1 cellular context compared by ENCODE assay signal in the genomic region with DNA sequence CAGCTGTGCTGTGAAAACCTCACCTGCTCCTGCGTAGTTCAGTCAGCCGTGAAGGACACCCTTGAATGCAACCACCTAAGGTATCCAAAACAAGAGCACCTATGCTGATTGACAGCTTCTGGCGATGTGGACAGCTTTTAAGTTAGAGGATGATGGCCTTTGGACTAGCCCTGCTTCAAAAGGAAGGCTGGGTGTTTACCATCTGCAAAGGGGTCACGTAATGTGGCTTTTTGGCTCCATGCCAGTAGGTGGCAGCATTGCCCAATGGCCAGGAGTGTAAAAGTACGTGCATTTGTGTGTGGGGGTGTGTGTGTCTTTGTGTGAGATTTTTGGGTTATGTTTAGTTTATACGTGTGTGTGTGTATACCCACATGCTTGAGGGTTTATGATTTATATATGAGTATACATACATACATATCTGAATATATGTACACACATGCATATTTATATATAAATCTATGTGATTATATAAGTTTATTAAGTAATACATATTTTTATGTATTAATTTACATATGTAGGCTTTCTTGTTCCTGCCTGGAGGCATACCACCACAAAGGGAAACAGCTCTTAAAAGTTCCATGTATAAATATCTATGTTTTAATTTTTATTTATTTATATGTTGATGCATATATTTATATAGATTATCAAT.
A peak's percentile ranks its signal among the peaks of the same experiment; 100 is the strongest.
TF ChIP-seq lines count a peak whose summit lies in the region.

No MANE protein-coding gene starts in this region.

TF ChIP-seq in HepG2, 621 proteins besides CTCF, POLR2A, EP300 and RAD21 (continued from another document and continues in another):
- TF ChIP-seq, protein P1, sequence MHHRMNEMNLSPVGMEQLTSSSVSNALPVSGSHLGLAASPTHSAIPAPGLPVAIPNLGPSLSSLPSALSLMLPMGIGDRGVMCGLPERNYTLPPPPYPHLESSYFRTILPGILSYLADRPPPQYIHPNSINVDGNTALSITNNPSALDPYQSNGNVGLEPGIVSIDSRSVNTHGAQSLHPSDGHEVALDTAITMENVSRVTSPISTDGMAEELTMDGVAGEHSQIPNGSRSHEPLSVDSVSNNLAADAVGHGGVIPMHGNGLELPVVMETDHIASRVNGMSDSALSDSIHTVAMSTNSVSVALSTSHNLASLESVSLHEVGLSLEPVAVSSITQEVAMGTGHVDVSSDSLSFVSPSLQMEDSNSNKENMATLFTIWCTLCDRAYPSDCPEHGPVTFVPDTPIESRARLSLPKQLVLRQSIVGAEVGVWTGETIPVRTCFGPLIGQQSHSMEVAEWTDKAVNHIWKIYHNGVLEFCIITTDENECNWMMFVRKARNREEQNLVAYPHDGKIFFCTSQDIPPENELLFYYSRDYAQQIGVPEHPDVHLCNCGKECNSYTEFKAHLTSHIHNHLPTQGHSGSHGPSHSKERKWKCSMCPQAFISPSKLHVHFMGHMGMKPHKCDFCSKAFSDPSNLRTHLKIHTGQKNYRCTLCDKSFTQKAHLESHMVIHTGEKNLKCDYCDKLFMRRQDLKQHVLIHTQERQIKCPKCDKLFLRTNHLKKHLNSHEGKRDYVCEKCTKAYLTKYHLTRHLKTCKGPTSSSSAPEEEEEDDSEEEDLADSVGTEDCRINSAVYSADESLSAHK (CRISPR knock-in tag; IDR thresholded peaks at IDR 0.05; ENCODE audit: borderline replicate concordance) = no peak
- TF ChIP-seq HOXA9 (CRISPR knock-in tag; IDR thresholded peaks at IDR 0.05; ENCODE audit: borderline replicate concordance) (no peak), ZNF317 (CRISPR knock-in tag; IDR thresholded peaks at IDR 0.05) (no peak), SMAD3 (CRISPR knock-in tag; IDR thresholded peaks at IDR 0.05) (no peak), ZZZ3 (CRISPR knock-in tag; IDR thresholded peaks at IDR 0.05; ENCODE audit: borderline replicate concordance) (no peak), ZNF724P (CRISPR knock-in tag; IDR thresholded peaks at IDR 0.05; ENCODE audit: borderline replicate concordance) (no peak), GTF2F1 (IDR thresholded peaks at IDR 0.05; ENCODE audit: low read length) (no peak; the same call in 1 of the 2 replicates), SETDB1 (CRISPR knock-in tag; IDR thresholded peaks at IDR 0.05; ENCODE audit: borderline replicate concordance) (no peak), TAF1 (CRISPR knock-in tag; IDR thresholded peaks at IDR 0.05) (no peak), RCOR2 (CRISPR knock-in tag; IDR thresholded peaks at IDR 0.05) (0 out of 2 replicates have a peak, but pooled peaks have one; percentile 18), BHLHE40 (IDR thresholded peaks at IDR 0.05; ENCODE audit: low read length) (no peak), FIP1L1 (IDR thresholded peaks at IDR 0.05; ENCODE audit: borderline replicate concordance, insufficient read depth, low read depth, low read length) (no peak), CBX5 (CRISPR knock-in tag; IDR thresholded peaks at IDR 0.05; ENCODE audit: borderline replicate concordance) (no peak; the same call in 1 of the 2 replicates), ZSCAN9 (CRISPR knock-in tag; IDR thresholded peaks at IDR 0.05; ENCODE audit: borderline replicate concordance) (no peak), FOXK2 (IDR thresholded peaks at IDR 0.05) (peak; percentile 87), ZFAT (CRISPR knock-in tag; conservative IDR thresholded peaks at IDR 0.05) (no peak), ZNF430 (CRISPR knock-in tag; IDR thresholded peaks at IDR 0.05) (no peak), ARHGAP35 (CRISPR knock-in tag; IDR thresholded peaks at IDR 0.05; ENCODE audit: borderline replicate concordance) (no peak), DR1 (CRISPR knock-in tag; IDR thresholded peaks at IDR 0.05) (no peak), NR2F6 (IDR thresholded peaks at IDR 0.05) (peak; percentile 69), NR2F6 (CRISPR knock-in tag; IDR thresholded peaks at IDR 0.05) (peak; percentile 91), ATRX (CRISPR knock-in tag; IDR thresholded peaks at IDR 0.05; ENCODE audit: borderline replicate concordance) (no peak), NR2C2 (CRISPR knock-in tag; IDR thresholded peaks at IDR 0.05; ENCODE audit: borderline replicate concordance) (no peak), FOXA1 (IDR thresholded peaks at IDR 0.05) (no peak), FOXA1 (CRISPR knock-in tag; IDR thresholded peaks at IDR 0.05) (peak; percentile 90), ZNF557 (CRISPR knock-in tag; IDR thresholded peaks at IDR 0.05) (no peak), ELF4 (CRISPR knock-in tag; IDR thresholded peaks at IDR 0.05; ENCODE audit: borderline replicate concordance) (no peak), ZNF264 (CRISPR knock-in tag; IDR thresholded peaks at IDR 0.05) (peak; percentile 79; the same call in 1 of the 2 replicates), NFE2L2 (IDR thresholded peaks at IDR 0.05; ENCODE audit: low read length) (no peak), ZNF235 (CRISPR knock-in tag; IDR thresholded peaks at IDR 0.05; ENCODE audit: borderline replicate concordance) (no peak), ZNF749 (CRISPR knock-in tag; IDR thresholded peaks at IDR 0.05; ENCODE audit: borderline replicate concordance) (no peak), ZNF703 (CRISPR knock-in tag; IDR thresholded peaks at IDR 0.05; ENCODE audit: borderline replicate concordance) (no peak), ZNF672 (CRISPR knock-in tag; IDR thresholded peaks at IDR 0.05) (no peak), MATR3 (CRISPR knock-in tag; IDR thresholded peaks at IDR 0.05) (no peak)
- TF ChIP-seq, protein P2, sequence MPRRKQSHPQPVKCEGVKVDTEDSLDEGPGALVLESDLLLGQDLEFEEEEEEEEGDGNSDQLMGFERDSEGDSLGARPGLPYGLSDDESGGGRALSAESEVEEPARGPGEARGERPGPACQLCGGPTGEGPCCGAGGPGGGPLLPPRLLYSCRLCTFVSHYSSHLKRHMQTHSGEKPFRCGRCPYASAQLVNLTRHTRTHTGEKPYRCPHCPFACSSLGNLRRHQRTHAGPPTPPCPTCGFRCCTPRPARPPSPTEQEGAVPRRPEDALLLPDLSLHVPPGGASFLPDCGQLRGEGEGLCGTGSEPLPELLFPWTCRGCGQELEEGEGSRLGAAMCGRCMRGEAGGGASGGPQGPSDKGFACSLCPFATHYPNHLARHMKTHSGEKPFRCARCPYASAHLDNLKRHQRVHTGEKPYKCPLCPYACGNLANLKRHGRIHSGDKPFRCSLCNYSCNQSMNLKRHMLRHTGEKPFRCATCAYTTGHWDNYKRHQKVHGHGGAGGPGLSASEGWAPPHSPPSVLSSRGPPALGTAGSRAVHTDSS (CRISPR knock-in tag; conservative IDR thresholded peaks at IDR 0.05) = no peak
- TF ChIP-seq, protein P3, sequence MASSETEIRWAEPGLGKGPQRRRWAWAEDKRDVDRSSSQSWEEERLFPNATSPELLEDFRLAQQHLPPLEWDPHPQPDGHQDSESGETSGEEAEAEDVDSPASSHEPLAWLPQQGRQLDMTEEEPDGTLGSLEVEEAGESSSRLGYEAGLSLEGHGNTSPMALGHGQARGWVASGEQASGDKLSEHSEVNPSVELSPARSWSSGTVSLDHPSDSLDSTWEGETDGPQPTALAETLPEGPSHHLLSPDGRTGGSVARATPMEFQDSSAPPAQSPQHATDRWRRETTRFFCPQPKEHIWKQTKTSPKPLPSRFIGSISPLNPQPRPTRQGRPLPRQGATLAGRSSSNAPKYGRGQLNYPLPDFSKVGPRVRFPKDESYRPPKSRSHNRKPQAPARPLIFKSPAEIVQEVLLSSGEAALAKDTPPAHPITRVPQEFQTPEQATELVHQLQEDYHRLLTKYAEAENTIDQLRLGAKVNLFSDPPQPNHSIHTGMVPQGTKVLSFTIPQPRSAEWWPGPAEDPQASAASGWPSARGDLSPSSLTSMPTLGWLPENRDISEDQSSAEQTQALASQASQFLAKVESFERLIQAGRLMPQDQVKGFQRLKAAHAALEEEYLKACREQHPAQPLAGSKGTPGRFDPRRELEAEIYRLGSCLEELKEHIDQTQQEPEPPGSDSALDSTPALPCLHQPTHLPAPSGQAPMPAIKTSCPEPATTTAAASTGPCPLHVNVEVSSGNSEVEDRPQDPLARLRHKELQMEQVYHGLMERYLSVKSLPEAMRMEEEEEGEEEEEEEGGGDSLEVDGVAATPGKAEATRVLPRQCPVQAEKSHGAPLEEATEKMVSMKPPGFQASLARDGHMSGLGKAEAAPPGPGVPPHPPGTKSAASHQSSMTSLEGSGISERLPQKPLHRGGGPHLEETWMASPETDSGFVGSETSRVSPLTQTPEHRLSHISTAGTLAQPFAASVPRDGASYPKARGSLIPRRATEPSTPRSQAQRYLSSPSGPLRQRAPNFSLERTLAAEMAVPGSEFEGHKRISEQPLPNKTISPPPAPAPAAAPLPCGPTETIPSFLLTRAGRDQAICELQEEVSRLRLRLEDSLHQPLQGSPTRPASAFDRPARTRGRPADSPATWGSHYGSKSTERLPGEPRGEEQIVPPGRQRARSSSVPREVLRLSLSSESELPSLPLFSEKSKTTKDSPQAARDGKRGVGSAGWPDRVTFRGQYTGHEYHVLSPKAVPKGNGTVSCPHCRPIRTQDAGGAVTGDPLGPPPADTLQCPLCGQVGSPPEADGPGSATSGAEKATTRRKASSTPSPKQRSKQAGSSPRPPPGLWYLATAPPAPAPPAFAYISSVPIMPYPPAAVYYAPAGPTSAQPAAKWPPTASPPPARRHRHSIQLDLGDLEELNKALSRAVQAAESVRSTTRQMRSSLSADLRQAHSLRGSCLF (CRISPR knock-in tag; IDR thresholded peaks at IDR 0.05; ENCODE audit: borderline replicate concordance) = no peak
- TF ChIP-seq, protein P4, sequence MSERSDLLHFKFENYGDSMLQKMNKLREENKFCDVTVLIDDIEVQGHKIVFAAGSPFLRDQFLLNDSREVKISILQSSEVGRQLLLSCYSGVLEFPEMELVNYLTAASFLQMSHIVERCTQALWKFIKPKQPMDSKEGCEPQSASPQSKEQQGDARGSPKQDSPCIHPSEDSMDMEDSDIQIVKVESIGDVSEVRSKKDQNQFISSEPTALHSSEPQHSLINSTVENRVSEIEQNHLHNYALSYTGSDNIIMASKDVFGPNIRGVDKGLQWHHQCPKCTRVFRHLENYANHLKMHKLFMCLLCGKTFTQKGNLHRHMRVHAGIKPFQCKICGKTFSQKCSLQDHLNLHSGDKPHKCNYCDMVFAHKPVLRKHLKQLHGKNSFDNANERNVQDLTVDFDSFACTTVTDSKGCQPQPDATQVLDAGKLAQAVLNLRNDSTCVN (CRISPR knock-in tag; IDR thresholded peaks at IDR 0.05; ENCODE audit: borderline replicate concordance) = no peak
- TF ChIP-seq, protein P5, sequence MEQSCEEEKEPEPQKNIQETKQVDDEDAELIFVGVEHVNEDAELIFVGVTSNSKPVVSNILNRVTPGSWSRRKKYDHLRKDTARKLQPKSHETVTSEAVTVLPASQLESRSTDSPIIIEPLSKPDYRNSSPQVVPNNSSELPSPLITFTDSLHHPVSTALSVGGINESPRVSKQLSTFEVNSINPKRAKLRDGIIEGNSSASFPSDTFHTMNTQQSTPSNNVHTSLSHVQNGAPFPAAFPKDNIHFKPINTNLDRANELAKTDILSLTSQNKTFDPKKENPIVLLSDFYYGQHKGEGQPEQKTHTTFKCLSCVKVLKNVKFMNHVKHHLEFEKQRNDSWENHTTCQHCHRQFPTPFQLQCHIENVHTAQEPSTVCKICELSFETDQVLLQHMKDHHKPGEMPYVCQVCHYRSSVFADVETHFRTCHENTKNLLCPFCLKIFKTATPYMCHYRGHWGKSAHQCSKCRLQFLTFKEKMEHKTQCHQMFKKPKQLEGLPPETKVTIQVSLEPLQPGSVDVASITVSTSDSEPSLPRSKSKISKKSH (CRISPR knock-in tag; IDR thresholded peaks at IDR 0.05; ENCODE audit: borderline replicate concordance) = no peak
- TF ChIP-seq, protein P6, sequence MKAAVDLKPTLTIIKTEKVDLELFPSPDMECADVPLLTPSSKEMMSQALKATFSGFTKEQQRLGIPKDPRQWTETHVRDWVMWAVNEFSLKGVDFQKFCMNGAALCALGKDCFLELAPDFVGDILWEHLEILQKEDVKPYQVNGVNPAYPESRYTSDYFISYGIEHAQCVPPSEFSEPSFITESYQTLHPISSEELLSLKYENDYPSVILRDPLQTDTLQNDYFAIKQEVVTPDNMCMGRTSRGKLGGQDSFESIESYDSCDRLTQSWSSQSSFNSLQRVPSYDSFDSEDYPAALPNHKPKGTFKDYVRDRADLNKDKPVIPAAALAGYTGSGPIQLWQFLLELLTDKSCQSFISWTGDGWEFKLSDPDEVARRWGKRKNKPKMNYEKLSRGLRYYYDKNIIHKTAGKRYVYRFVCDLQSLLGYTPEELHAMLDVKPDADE (CRISPR knock-in tag; IDR thresholded peaks at IDR 0.05) = no peak
- TF ChIP-seq, protein P7, sequence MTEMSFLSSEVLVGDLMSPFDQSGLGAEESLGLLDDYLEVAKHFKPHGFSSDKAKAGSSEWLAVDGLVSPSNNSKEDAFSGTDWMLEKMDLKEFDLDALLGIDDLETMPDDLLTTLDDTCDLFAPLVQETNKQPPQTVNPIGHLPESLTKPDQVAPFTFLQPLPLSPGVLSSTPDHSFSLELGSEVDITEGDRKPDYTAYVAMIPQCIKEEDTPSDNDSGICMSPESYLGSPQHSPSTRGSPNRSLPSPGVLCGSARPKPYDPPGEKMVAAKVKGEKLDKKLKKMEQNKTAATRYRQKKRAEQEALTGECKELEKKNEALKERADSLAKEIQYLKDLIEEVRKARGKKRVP (CRISPR knock-in tag; IDR thresholded peaks at IDR 0.05) = no peak
- TF ChIP-seq, protein P8, sequence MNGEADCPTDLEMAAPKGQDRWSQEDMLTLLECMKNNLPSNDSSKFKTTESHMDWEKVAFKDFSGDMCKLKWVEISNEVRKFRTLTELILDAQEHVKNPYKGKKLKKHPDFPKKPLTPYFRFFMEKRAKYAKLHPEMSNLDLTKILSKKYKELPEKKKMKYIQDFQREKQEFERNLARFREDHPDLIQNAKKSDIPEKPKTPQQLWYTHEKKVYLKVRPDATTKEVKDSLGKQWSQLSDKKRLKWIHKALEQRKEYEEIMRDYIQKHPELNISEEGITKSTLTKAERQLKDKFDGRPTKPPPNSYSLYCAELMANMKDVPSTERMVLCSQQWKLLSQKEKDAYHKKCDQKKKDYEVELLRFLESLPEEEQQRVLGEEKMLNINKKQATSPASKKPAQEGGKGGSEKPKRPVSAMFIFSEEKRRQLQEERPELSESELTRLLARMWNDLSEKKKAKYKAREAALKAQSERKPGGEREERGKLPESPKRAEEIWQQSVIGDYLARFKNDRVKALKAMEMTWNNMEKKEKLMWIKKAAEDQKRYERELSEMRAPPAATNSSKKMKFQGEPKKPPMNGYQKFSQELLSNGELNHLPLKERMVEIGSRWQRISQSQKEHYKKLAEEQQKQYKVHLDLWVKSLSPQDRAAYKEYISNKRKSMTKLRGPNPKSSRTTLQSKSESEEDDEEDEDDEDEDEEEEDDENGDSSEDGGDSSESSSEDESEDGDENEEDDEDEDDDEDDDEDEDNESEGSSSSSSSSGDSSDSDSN (CRISPR knock-in tag; IDR thresholded peaks at IDR 0.05) = no peak
- TF ChIP-seq, protein P9, sequence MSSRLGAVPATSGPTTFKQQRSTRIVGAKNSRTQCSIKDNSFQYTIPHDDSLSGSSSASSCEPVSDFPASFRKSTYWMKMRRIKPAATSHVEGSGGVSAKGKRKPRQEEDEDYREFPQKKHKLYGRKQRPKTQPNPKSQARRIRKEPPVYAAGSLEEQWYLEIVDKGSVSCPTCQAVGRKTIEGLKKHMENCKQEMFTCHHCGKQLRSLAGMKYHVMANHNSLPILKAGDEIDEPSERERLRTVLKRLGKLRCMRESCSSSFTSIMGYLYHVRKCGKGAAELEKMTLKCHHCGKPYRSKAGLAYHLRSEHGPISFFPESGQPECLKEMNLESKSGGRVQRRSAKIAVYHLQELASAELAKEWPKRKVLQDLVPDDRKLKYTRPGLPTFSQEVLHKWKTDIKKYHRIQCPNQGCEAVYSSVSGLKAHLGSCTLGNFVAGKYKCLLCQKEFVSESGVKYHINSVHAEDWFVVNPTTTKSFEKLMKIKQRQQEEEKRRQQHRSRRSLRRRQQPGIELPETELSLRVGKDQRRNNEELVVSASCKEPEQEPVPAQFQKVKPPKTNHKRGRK (CRISPR knock-in tag; IDR thresholded peaks at IDR 0.05) = no peak
